Comparison of ENCODE assay signal across 8 cellular contexts in genomic region chr19:36528194-36528920, GRCh38. TPM values are rescaled to one million over a fixed set of nuclear protein-coding genes. Genes with fewer than 3 reads are reported as not detected.
DNase-seq lines count a peak whose midpoint lies in the region; ATAC-seq and TF ChIP-seq lines count a peak whose summit lies in the region.

TSS of gene ZNF260 (minus strand) at chr19:36528271. CDS start at chr19:36515238, 13,033 bp downstream.

- H3K27ac Mint-ChIP-seq in HFFc6, result peak within 1 kb of the TSS; percentile 93
- peak within 1 kb of the TSS; percentile 95 to 100 for H3K27ac Mint-ChIP-seq in activated naive CD4-positive, alpha-beta T cell treated with anti-CD3 and anti-CD28 coated beads, Interleukin-2, amount 50 U/mL, for 72 hours

- peak within 1 kb of the TSS; percentile 79 for H3K4me2 ChIP-seq in SK-N-SH

- H3K79me2 ChIP-seq in SK-N-SH (ENCODE audit: insufficient read depth), result peaks cover 50% of the 10 kb centered on the region

- 0 out of 2 replicates have a peak, but pooled peaks have one; percentile 13 for TF ChIP-seq RAD21 in SK-N-SH (IDR thresholded peaks at IDR 0.05; ENCODE audit: low read length)

- H2AFZ ChIP-seq in SK-N-SH (ENCODE audit: low read depth), result peak within 1 kb of the TSS; percentile 94

- no peaks in the 10 kb centered on the region for H3K9me2 ChIP-seq in SK-N-SH

- 2% methylated on average over 55 of the region's 55 CpGs for WGBS in SK-N-SH (ENCODE audit: low lambda C conversion rate)
- WGBS in suprapubic skin, result 0% methylated on average over 45 of the region's 55 CpGs

- H3K4me3 Mint-ChIP-seq in HFFc6, result peak within 1 kb of the TSS; percentile 97

- DNase-seq in GM04503 (ENCODE audit: low read depth), result peak; percentile 92
- DNase-seq in HFFc6, result peak; percentile 97
- peak; percentile 90 for DNase-seq in NCI-H1092 (lab: John Stamatoyannopoulos, UW)
- peak; percentile 92 for DNase-seq in SK-N-SH
- peak; percentile 90 to 93 for DNase-seq in activated naive CD4-positive, alpha-beta T cell treated with anti-CD3 and anti-CD28 coated beads, Interleukin-2, amount 50 U/mL, for 72 hours (ENCODE audit: low spot score in 2 of 2)
- peak; percentile 90 for DNase-seq in glomerular endothelial cell (ENCODE audit: extremely low read depth, low read depth, low spot score)
- peak; percentile 80 to 99 (median 96) for DNase-seq in nucleus accumbens (lab: John Stamatoyannopoulos, UW)
- DNase-seq in suprapubic skin (ENCODE audit: low spot score in 2 of 2), result peak; percentile 97 to 98

- H3K27me3 ChIP-seq in SK-N-SH (ENCODE audit: insufficient read depth) (no peaks in the 10 kb centered on the region), suprapubic skin (no peaks in the 10 kb centered on the region)

- TF ChIP-seq EP300 in SK-N-SH (IDR thresholded peaks at IDR 0.05; ENCODE audit: borderline replicate concordance in 1 of 2, low read depth in 1 of 2, low read length in 1 of 2) (no peak), suprapubic skin (IDR thresholded peaks at IDR 0.05) (no peak)

- H3K4me3 ChIP-seq in SK-N-SH (ENCODE audit: low read depth in 2 of 2, low read length in 1 of 2) (peak within 1 kb of the TSS; percentile 73 to 74), suprapubic skin (peak within 1 kb of the TSS; percentile 74)

- no peaks in the 10 kb centered on the region for H4K20me1 ChIP-seq in SK-N-SH (ENCODE audit: insufficient read depth)

- H3K4me1 ChIP-seq in SK-N-SH (ENCODE audit: control insufficient read depth in 1 of 2, insufficient read depth in 2 of 2, low read depth in 1 of 2, low read length in 1 of 2) (no peaks in the 10 kb centered on the region; a peak in 2 of 4 replicates), suprapubic skin (peaks cover 17% of the 10 kb centered on the region)

- H3K27me3 Mint-ChIP-seq in HFFc6 (ENCODE audit: insufficient read depth), result peaks cover 2% of the 10 kb centered on the region; the same call in 1 of the 2 replicates

- H3K36me3 Mint-ChIP-seq in HFFc6 (ENCODE audit: low read depth), result peaks cover 40% of the 10 kb centered on the region
- H3K36me3 Mint-ChIP-seq in activated naive CD4-positive, alpha-beta T cell treated with anti-CD3 and anti-CD28 coated beads, Interleukin-2, amount 50 U/mL, for 72 hours, result peaks cover 44 to 71% of the 10 kb centered on the region in 2 donors

- no peaks in the 10 kb centered on the region for H3K9me3 ChIP-seq in SK-N-SH
- peaks cover 6% of the 10 kb centered on the region for H3K9me3 ChIP-seq in suprapubic skin

- H3K27ac ChIP-seq in SK-N-SH (ENCODE audit: low read depth in 2 of 2, low read length in 1 of 2) (peak within 1 kb of the TSS; percentile 86 to 96), suprapubic skin (peak within 1 kb of the TSS; percentile 87)

- H3K36me3 ChIP-seq in SK-N-SH (replicated peaks in 1 of 2; ENCODE audit: control insufficient read depth in 1 of 2, insufficient read depth in 2 of 2, low read length in 1 of 2), result peaks cover 9 to 41% of the 10 kb centered on the region in 2 experiments
- peaks cover 14% of the 10 kb centered on the region for H3K36me3 ChIP-seq in suprapubic skin

- no peaks in the 10 kb centered on the region for H3F3A ChIP-seq in SK-N-SH (replicated peaks; ENCODE audit: insufficient read depth)

- peak in 1 of 2 donors; percentile 37 for TF ChIP-seq POLR2A in suprapubic skin (IDR thresholded peaks at IDR 0.05)

- peaks cover 45% of the 10 kb centered on the region for H3K9me3 Mint-ChIP-seq in HFFc6
- peaks cover 18 to 19% of the 10 kb centered on the region in 2 donors for H3K9me3 Mint-ChIP-seq in activated naive CD4-positive, alpha-beta T cell treated with anti-CD3 and anti-CD28 coated beads, Interleukin-2, amount 50 U/mL, for 72 hours

- ATAC-seq in activated naive CD4-positive, alpha-beta T cell treated with anti-CD3 and anti-CD28 coated beads, Interleukin-2, amount 50 U/mL, for 72 hours, result peak; percentile 90 to 94

- TF ChIP-seq CTCF in HFFc6 (IDR thresholded peaks at IDR 0.05), result no peak
- no peak for TF ChIP-seq CTCF in SK-N-SH (IDR thresholded peaks at IDR 0.05)
- no peak for TF ChIP-seq CTCF in suprapubic skin (IDR thresholded peaks at IDR 0.05)

- peak within 1 kb of the TSS; percentile 84 for H3K9ac ChIP-seq in SK-N-SH

- H3K4me1 Mint-ChIP-seq in HFFc6 (ENCODE audit: low read depth), result peaks cover 18% of the 10 kb centered on the region

- CTCF ChIA-PET in SK-N-SH (lab: Yijun Ruan, JAX), result interaction anchor here (0.6 kb wide), 1 partner anchor 320 kb away, joined by 3 read pairs; no protein-coding TSS in a partner anchor

- POLR2A ChIA-PET in SK-N-SH (lab: Yijun Ruan, JAX), result interaction anchor here (0.6 to 1.7 kb wide), 11 partner anchors 22 to 689 kb away, joined by 3 to 21 read pairs (median 4); partner anchors contain the start of genes ZFP14, ZNF146, ZNF345 and ZNF382

TF ChIP-seq in SK-N-SH, 30 proteins besides CTCF, POLR2A, EP300 and RAD21 (continues in another document):
- peak; percentile 34; the same call in 1 of the 2 replicates for TF ChIP-seq NFIC (IDR thresholded peaks at IDR 0.05; ENCODE audit: borderline replicate concordance)
- TF ChIP-seq TAF1 (IDR thresholded peaks at IDR 0.05; ENCODE audit: borderline replicate concordance, low read depth, low read length), result peak; percentile 87
- 0 out of 2 replicates have a peak, but pooled peaks have one; percentile 30 for TF ChIP-seq USF1 (IDR thresholded peaks at IDR 0.05; ENCODE audit: borderline replicate concordance, low read depth)
- TF ChIP-seq USF2 (IDR thresholded peaks at IDR 0.05; ENCODE audit: borderline replicate concordance, low read depth, low read length), result no peak
- TF ChIP-seq PBX3 (IDR thresholded peaks at IDR 0.05), result no peak
- TF ChIP-seq MXI1 (IDR thresholded peaks at IDR 0.05; ENCODE audit: low read depth, low read length), result peak; percentile 90
- TF ChIP-seq ZBTB33 (IDR thresholded peaks at IDR 0.05; ENCODE audit: borderline replicate concordance, low read depth), result peak; percentile 93
- TF ChIP-seq FOXM1 (IDR thresholded peaks at IDR 0.05; ENCODE audit: low read depth), result no peak
- peak; percentile 95 for TF ChIP-seq CHD2 (IDR thresholded peaks at IDR 0.05; ENCODE audit: low read length, partially characterized antibody)

RNA-seq across cellular contexts. Expression of gene ZNF260, which starts in this region (rescaled TPM):
- 10 to 100 TPM in 2 of 6 experiments, 1 to 10 TPM in 4; 9.2 to 11.9 (median 9.8) TPM for total RNA-seq in HFFc6 (2021; fragmentation: NEBNext Ultra II Directional; extraction: Animal tissue kit (Norgen Biotek cat#: 25700))
- polyA plus RNA-seq in SK-N-SH (2012; rRNA removed), result 2.6 and 4.7 TPM in 2 replicates
- 4.9 and 5.3 TPM in 2 replicates for polyA plus RNA-seq in SK-N-SH (2012; cell fraction: cytosol; rRNA removed)
- polyA plus RNA-seq in SK-N-SH (2012; cell fraction: nucleus; rRNA removed), result 2.9 and 4.8 TPM in 2 replicates
- total RNA-seq in activated naive CD4-positive, alpha-beta T cell treated with anti-CD3 and anti-CD28 coated beads, Interleukin-2, amount 50 U/mL, for 72 hours, result 1 to 10 TPM; 6.0 to 6.3 TPM
- total RNA-seq in glomerular endothelial cell (12.7 and 13.8 TPM in 2 replicates), suprapubic skin (10 to 100 TPM in 3 of 4 donors, 1 to 10 TPM in 1; 5.1 to 24.4 (median 14.4) TPM)

Comparison
In these comparisons a context has a peak if more than half of its experiments do, and no peak if none do; other contexts are left out.
1. Peak in every context shown above with its lines: DNase-seq, ATAC-seq, H3K4me3 ChIP-seq and H3K27ac ChIP-seq.